Comparison of ENCODE assay signal across 8 cellular contexts in the genomic region with DNA sequence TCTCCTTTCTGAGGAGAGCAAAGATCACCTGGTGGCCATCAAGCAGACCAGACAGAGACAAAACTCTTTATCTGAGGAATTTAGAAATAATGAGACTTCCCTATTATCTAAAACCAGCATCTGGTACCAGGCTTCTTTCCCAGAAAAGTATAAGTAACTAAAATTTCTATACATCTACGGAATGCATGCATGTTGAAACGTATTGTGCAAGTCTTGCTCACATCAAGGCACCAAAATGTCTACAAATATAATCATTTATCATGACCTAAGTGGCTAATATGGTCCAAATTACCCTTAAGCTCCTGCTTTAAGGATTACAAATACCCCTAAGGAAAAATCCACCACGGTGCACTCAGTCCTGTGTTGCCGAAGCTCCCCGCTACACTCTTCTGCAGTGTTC.
"Had no signal": no experiment of that assay in that cellular context is flagged by ENCODE, and none has a peak within 500 bp of the region (broad histone marks: within the 10 kb centered on the region; RNA-seq: fewer than 3 reads in every experiment).

No MANE protein-coding gene starts in this region.

- H3K27ac ChIP-seq: GM23248 had no signal

- H3K4me1 ChIP-seq: HAP-1 had no signal

- H3K36me3 ChIP-seq: HAP-1 had no signal

- DNase-seq: GM23248, GOT3, H7, H9, HCEC 1CT, HFFc6 had no signal

- H3K4me3 ChIP-seq: GM23248, GM23338, HAP-1 had no signal

- H3K9me3 ChIP-seq: HAP-1 had no signal

- H3K4me2 ChIP-seq: GM23338 had no signal

- H2AFZ ChIP-seq: GM23248, GM23338 had no signal

- H3K9ac ChIP-seq: GM23248 had no signal
